In the genomic region with DNA sequence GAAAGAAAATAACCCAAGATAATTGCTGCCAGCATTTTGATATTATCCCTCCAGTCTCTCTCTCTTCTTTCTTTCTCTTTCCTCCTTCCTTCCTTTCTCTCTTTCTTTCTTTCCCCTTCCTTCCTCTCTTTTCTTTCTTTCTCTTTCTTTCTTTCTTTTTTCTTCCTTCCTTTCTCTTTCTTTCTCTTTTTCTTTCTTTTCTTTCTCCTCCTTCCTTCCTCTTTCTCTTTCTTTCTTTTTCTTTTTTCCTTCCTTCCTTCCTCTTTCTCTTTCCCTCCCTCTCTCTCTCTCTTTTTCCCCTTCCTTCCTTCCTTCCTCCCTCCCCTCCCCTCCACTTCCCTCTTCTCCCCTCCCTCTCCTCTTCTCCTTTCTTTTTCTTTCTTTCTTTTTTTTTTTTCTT, we compare ENCODE assay signal across 10 cellular contexts. TPM values are rescaled to one million over a fixed set of nuclear protein-coding genes. Genes with fewer than 3 reads are reported as not detected.
"Had no signal": no experiment of that assay in that cellular context is flagged by ENCODE, and none has a peak within 500 bp of the region (broad histone marks: within the 10 kb centered on the region; RNA-seq: fewer than 3 reads in every experiment).

No MANE protein-coding gene starts in this region.

- H3K27me3 Mint-ChIP-seq: IgD-negative memory B cell had no signal

- H3K4me2 ChIP-seq: KMS-11 had no signal

- H3K27ac ChIP-seq: HL-60, KMS-11 had no signal

- FAIRE-seq: HepG2, HTR-8/SVneo had no signal

- ATAC-seq: HepG2 had no signal

- H3K36me3 Mint-ChIP-seq: IgD-negative memory B cell had no signal

- H3K27ac Mint-ChIP-seq: IgD-negative memory B cell had no signal

- H3K4me3 Mint-ChIP-seq: IgD-negative memory B cell had no signal

- H3K9ac ChIP-seq: KMS-11 had no signal

- DNase-seq: IMR-90, KBM-7, KG1 had no signal

- H3K4me1 Mint-ChIP-seq: IgD-negative memory B cell had no signal

RNA-seq across cellular contexts. Expression of a gene that starts 32.6 kb away (rescaled TPM):
- total RNA-seq: HepG2, HT-29, HT1080 had no signal
- polyA plus RNA-seq: HepG2 had no signal
